Comparison of ENCODE assay signal across 8 cellular contexts in genomic region chr10:27240891-27241639, GRCh38. TPM values are rescaled to one million over a fixed set of nuclear protein-coding genes. Genes with fewer than 3 reads are reported as not detected.
DNase-seq lines count a peak whose midpoint lies in the region; ATAC-seq and TF ChIP-seq lines count a peak whose summit lies in the region.

No MANE protein-coding gene starts in this region.

- H3K27me3 Mint-ChIP-seq in T-helper 2 cell treated with Interferon-gamma antibody and Interleukin-4, amounts not matched to agents 5 μg/mL and 100 μg/mL, for 36 hours (ENCODE audit: low read depth) = no peaks in the 10 kb centered on the region
- H3K27me3 Mint-ChIP-seq in effector memory CD8-positive, alpha-beta T cell = no peaks in the 10 kb centered on the region

- peak overlapping the region; percentile 78 to 89 for H3K4me3 ChIP-seq in testis

- TF ChIP-seq POLR2A in testis (IDR thresholded peaks at IDR 0.05) = no peak

- H3K9me3 Mint-ChIP-seq in T-helper 2 cell treated with Interferon-gamma antibody and Interleukin-4, amounts not matched to agents 5 μg/mL and 100 μg/mL, for 36 hours = no peaks in the 10 kb centered on the region
- no peaks in the 10 kb centered on the region for H3K9me3 Mint-ChIP-seq in effector memory CD8-positive, alpha-beta T cell

- peaks cover 5% of the 10 kb centered on the region for H3K36me3 Mint-ChIP-seq in T-helper 2 cell treated with Interferon-gamma antibody and Interleukin-4, amounts not matched to agents 5 μg/mL and 100 μg/mL, for 36 hours (ENCODE audit: low read depth)
- peaks cover 39% of the 10 kb centered on the region for H3K36me3 Mint-ChIP-seq in effector memory CD8-positive, alpha-beta T cell (ENCODE audit: insufficient read depth)

- no peak for TF ChIP-seq CTCF in testis (IDR thresholded peaks at IDR 0.05)

- peak overlapping the region; percentile 97 for H3K27ac Mint-ChIP-seq in T-helper 2 cell treated with Interferon-gamma antibody and Interleukin-4, amounts not matched to agents 5 μg/mL and 100 μg/mL, for 36 hours
- H3K27ac Mint-ChIP-seq in effector memory CD8-positive, alpha-beta T cell = peak overlapping the region; percentile 91 to 98

- H3K27me3 ChIP-seq in testis = no peaks in the 10 kb centered on the region

- peak; percentile 14 for ATAC-seq in GM19438 (IDR thresholded peaks at IDR 0.05; ENCODE audit: low read depth, unreplicated experiment)
- peak; percentile 7 for ATAC-seq in HG03469 (IDR thresholded peaks at IDR 0.05; ENCODE audit: unreplicated experiment)
- ATAC-seq in effector memory CD8-positive, alpha-beta T cell (replicated peaks) = peak; percentile 7

- DNase-seq in DMS53 treated with DMSO at 0.1 percent for 48 hours (lab: John Stamatoyannopoulos, UW; ENCODE audit: unreplicated experiment) (peak; percentile 28), medulla oblongata (ENCODE audit: extremely low spot score) (peak; percentile 43), testis (no peak), NCI-H187 treated with DMSO at 0.1 percent for 48 hours (lab: John Stamatoyannopoulos, UW) (no peak)
- peak; percentile 47 for DNase-seq in T-helper 2 cell treated with Interferon-gamma antibody and Interleukin-4, amounts not matched to agents 5 μg/mL and 100 μg/mL, for 36 hours (ENCODE audit: low spot score)
- peak in 1 of 3 experiments; percentile 24 for DNase-seq in effector memory CD8-positive, alpha-beta T cell

- WGBS in testis, 2 donors = 2 to 5% methylated on average over 16 to 34 of the region's 49 CpGs

- peak overlapping the region; percentile 92 for H3K4me3 Mint-ChIP-seq in T-helper 2 cell treated with Interferon-gamma antibody and Interleukin-4, amounts not matched to agents 5 μg/mL and 100 μg/mL, for 36 hours
- peak overlapping the region; percentile 97 to 98 for H3K4me3 Mint-ChIP-seq in effector memory CD8-positive, alpha-beta T cell

- no peaks in the 10 kb centered on the region for H3K36me3 ChIP-seq in testis (ENCODE audit: low read depth, missing control alignments)

- peaks cover 9% of the 10 kb centered on the region for H3K4me1 ChIP-seq in testis

- H3K27ac ChIP-seq in testis = peak overlapping the region; percentile 95 to 97

- H3K9me3 ChIP-seq in testis = no peaks in the 10 kb centered on the region

- intact Hi-C loops in testis (cut with DNase I; ENCODE audit: low total_unique reads) = no loop called here

- H3K4me1 Mint-ChIP-seq in T-helper 2 cell treated with Interferon-gamma antibody and Interleukin-4, amounts not matched to agents 5 μg/mL and 100 μg/mL, for 36 hours (ENCODE audit: low read depth) = peaks cover 20% of the 10 kb centered on the region
- peaks cover 29 to 39% of the 10 kb centered on the region in 2 donors for H3K4me1 Mint-ChIP-seq in effector memory CD8-positive, alpha-beta T cell (ENCODE audit: low read depth in 2 of 2)

RNA-seq across cellular contexts. Expression of gene ACBD5, which starts 0.5 kb away (rescaled TPM):
- total RNA-seq in testis = 10 to 100 TPM; 33.8 to 33.9 TPM
- polyA plus RNA-seq in testis (ENCODE audit: insufficient read depth, low read depth, low replicate concordance) = 36.4 TPM

Comparison
In these comparisons a context has a peak if more than half of its experiments do, and no peak if none do; other contexts are left out.
1. DNase-seq: peak in DMS53 treated with DMSO at 0.1 percent for 48 hours (single experiment), T-helper 2 cell treated with Interferon-gamma antibody and Interleukin-4, amounts not matched to agents 5 μg/mL and 100 μg/mL, for 36 hours (single experiment) and medulla oblongata (single experiment); none in testis (single experiment) and NCI-H187 treated with DMSO at 0.1 percent for 48 hours (single experiment).
2. Peak in every context shown above with its lines, with median percentiles within 50 percentile points of each other: ATAC-seq.